Comparison of ENCODE assay signal across 1 cellular context in the genomic region with DNA sequence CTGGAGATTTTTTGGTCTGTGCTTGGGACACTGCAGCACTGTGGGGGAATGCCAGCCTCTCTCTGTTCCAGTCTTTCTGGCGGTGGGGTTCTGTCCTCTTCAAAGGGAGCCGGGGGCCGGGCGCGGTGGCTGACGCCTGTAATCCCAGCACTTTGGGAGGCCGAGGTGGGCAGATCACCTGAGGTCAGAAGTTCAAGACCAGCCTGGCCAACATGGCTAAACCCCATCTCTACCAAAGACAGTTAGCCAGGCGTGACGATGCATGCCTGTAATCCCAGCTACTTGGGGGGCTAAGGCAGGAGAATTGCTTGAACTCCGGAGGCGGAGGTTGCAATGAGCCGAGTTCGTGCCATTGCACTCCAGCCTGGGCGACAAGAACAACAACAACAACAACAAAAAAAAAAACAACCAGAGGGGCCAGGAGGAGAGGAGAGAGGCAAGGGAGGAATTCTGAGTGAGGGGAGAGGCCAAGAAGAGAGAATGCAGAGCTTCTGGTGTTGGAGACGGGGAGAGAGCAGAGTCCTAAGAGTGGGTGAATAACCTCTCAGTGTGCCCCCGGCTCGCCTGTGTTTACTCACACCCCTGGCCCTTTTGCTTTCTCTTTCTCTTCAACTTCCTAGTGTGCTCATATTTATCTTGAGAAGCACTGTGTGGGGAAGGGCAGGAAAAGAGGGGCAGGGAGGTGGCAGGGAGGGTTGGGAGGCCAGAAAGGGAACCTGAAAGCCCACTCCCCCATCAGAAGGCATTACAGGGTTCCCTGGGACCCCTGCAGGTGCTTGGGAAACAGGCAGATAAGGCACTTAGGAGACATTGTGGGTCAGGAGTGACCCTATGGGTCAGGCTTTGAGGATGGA.
TF ChIP-seq lines count a peak whose summit lies in the region.

No MANE protein-coding gene starts in this region.

TF ChIP-seq in WTC11, 78 proteins besides CTCF, POLR2A, EP300 and RAD21 (continued from another document):
- TF ChIP-seq, protein P1, sequence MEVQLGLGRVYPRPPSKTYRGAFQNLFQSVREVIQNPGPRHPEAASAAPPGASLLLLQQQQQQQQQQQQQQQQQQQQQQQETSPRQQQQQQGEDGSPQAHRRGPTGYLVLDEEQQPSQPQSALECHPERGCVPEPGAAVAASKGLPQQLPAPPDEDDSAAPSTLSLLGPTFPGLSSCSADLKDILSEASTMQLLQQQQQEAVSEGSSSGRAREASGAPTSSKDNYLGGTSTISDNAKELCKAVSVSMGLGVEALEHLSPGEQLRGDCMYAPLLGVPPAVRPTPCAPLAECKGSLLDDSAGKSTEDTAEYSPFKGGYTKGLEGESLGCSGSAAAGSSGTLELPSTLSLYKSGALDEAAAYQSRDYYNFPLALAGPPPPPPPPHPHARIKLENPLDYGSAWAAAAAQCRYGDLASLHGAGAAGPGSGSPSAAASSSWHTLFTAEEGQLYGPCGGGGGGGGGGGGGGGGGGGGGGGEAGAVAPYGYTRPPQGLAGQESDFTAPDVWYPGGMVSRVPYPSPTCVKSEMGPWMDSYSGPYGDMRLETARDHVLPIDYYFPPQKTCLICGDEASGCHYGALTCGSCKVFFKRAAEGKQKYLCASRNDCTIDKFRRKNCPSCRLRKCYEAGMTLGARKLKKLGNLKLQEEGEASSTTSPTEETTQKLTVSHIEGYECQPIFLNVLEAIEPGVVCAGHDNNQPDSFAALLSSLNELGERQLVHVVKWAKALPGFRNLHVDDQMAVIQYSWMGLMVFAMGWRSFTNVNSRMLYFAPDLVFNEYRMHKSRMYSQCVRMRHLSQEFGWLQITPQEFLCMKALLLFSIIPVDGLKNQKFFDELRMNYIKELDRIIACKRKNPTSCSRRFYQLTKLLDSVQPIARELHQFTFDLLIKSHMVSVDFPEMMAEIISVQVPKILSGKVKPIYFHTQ (CRISPR knock-in tag; IDR thresholded peaks at IDR 0.05): no peak
- TF ChIP-seq SMAD4 (CRISPR knock-in tag; IDR thresholded peaks at IDR 0.05) (no peak), JUN (CRISPR knock-in tag; IDR thresholded peaks at IDR 0.05) (no peak)
- TF ChIP-seq, protein P2, sequence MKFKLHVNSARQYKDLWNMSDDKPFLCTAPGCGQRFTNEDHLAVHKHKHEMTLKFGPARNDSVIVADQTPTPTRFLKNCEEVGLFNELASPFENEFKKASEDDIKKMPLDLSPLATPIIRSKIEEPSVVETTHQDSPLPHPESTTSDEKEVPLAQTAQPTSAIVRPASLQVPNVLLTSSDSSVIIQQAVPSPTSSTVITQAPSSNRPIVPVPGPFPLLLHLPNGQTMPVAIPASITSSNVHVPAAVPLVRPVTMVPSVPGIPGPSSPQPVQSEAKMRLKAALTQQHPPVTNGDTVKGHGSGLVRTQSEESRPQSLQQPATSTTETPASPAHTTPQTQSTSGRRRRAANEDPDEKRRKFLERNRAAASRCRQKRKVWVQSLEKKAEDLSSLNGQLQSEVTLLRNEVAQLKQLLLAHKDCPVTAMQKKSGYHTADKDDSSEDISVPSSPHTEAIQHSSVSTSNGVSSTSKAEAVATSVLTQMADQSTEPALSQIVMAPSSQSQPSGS (CRISPR knock-in tag; IDR thresholded peaks at IDR 0.05; ENCODE audit: borderline replicate concordance, low read depth): no peak
